30 cellular contexts compared by ENCODE assay signal in genomic region chr10:80277567-80278250, GRCh38. TPM values are rescaled to one million over a fixed set of nuclear protein-coding genes. Genes with fewer than 3 reads are reported as not detected.
A peak's percentile ranks its signal among the peaks of the same experiment; 100 is the strongest.
DNase-seq lines count a peak whose midpoint lies in the region; ATAC-seq, FAIRE-seq and TF ChIP-seq lines count a peak whose summit lies in the region.
"Had no signal": no experiment of that assay in that cellular context is flagged by ENCODE, and none has a peak within 500 bp of the region (broad histone marks: within the 10 kb centered on the region; RNA-seq: fewer than 3 reads in every experiment).

No MANE protein-coding gene starts in this region.

- H3K36me3 Mint-ChIP-seq in neural crest cell (ENCODE audit: low read depth), result no peaks in the 10 kb centered on the region
- H3K36me3 Mint-ChIP-seq: CD4-positive, alpha-beta memory T cell; natural killer cell treated with Interleukin-12 subunit alpha and Interleukin-12 subunit beta and Interleukin-15 and Interleukin-18, amount 100 ng/mL, for 72 hours had no signal

- DNase-seq in AG08396 (ENCODE audit: low spot score) (peak; percentile 0), cerebellar cortex (ENCODE audit: low spot score) (peak; percentile 95), left ventricle myocardium inferior (no peak), neural crest cell (ENCODE audit: low read depth, low spot score) (no peak), HTR-8/SVneo (ENCODE audit: insufficient read length, low spot score) (no peak), iPS-NIHi11 (ENCODE audit: low spot score) (no peak), HK-2 (ENCODE audit: unreplicated experiment) (no peak)
- DNase-seq: activated CD4-positive, alpha-beta T cell treated with anti-CD3 and anti-CD28 coated beads for 4 hours; activated naive CD4-positive, alpha-beta T cell treated with Interleukin-2 at 50 U/mL for 16 hours; CD4-positive, alpha-beta memory T cell; effector CD4-positive, alpha-beta T cell; MG63; NCI-H1105 treated with DMSO at 0.1 percent for 48 hours; NCI-H187 treated with DMSO at 0.1 percent for 48 hours; NCI-H2171; stimulated activated CD4-positive, alpha-beta T cell treated with anti-CD3 and anti-CD28 coated beads, Interleukin-1b, Interleukin-23, amount 100 ng/mL, for 48 hours; stimulated activated naive CD4-positive, alpha-beta T cell treated with Interleukin-2 at 50 U/mL for 16 hours; WERI-Rb-1 had no signal

- no peak for TF ChIP-seq POLR2A in GM18505 (IDR thresholded peaks at IDR 0.05; ENCODE audit: borderline replicate concordance, extremely low read depth, insufficient read depth, insufficient read length)

- no peak overlapping the region for H3K4me3 ChIP-seq in left ventricle myocardium inferior
- H3K4me3 ChIP-seq: lung, MG63, SJSA1 had no signal

- peaks cover 6% of the 10 kb centered on the region for H3K4me1 Mint-ChIP-seq in neural crest cell
- H3K4me1 Mint-ChIP-seq: B cell; CD4-positive, alpha-beta memory T cell had no signal

- H3K27me3 Mint-ChIP-seq in neural crest cell (ENCODE audit: low read depth), result no peaks in the 10 kb centered on the region
- H3K27me3 Mint-ChIP-seq: B cell; natural killer cell treated with Interleukin-12 subunit alpha and Interleukin-12 subunit beta and Interleukin-15 and Interleukin-18, amount 100 ng/mL, for 72 hours had no signal

- H3K9me3 Mint-ChIP-seq in neural crest cell, result no peaks in the 10 kb centered on the region
- H3K9me3 Mint-ChIP-seq: activated T-helper 1 cell treated with anti-CD3 and anti-CD28 coated beads, Interleukin-12 subunit alpha, Interleukin-12 subunit beta, Interleukin-2, Interleukin-4 antibody, amounts not matched to agents 30 ng/mL and 10 ng/mL and 1 ng/mL, durations not matched to agents 14 hours and 24 hours and 36 hours; CD4-positive, alpha-beta memory T cell; natural killer cell treated with Interleukin-12 subunit alpha and Interleukin-12 subunit beta and Interleukin-15 and Interleukin-18, amount 100 ng/mL, for 72 hours had no signal

- TF ChIP-seq CTCF in left ventricle myocardium inferior (IDR thresholded peaks at IDR 0.05; ENCODE audit: borderline replicate concordance), result no peak
- no peak for TF ChIP-seq CTCF in neural crest cell (conservative IDR thresholded peaks at IDR 0.05)

- ATAC-seq in GM18505 (IDR thresholded peaks at IDR 0.05; ENCODE audit: unreplicated experiment), result no peak
- ATAC-seq: natural killer cell treated with Interleukin-12 subunit alpha and Interleukin-12 subunit beta and Interleukin-15 and Interleukin-18, amount 100 ng/mL, for 72 hours had no signal

- H3K9me3 ChIP-seq in left ventricle myocardium inferior (replicated peaks), result no peaks in the 10 kb centered on the region
- H3K9me3 ChIP-seq: MG63, SJSA1 had no signal

- H3K36me3 ChIP-seq in left ventricle myocardium inferior, result no peaks in the 10 kb centered on the region
- H3K36me3 ChIP-seq: MG63, SJSA1, WERI-Rb-1 had no signal

- intact Hi-C loops in left ventricle myocardium inferior (cut with micrococcal nuclease), result no loop called here

- peak overlapping the region; percentile 38 for H3K27ac ChIP-seq in left ventricle myocardium inferior (replicated peaks)
- H3K27ac ChIP-seq: HL-60, KMS-11, SJSA1, WERI-Rb-1 had no signal

- peaks cover 16% of the 10 kb centered on the region for H3K4me1 ChIP-seq in left ventricle myocardium inferior
- H3K4me1 ChIP-seq: SJSA1 had no signal

- no peaks in the 10 kb centered on the region for H3K27me3 ChIP-seq in left ventricle myocardium inferior (ENCODE audit: low read depth)
- H3K27me3 ChIP-seq: MG63, SJSA1 had no signal

- H3K4me3 Mint-ChIP-seq in neural crest cell, result no peak overlapping the region
- H3K4me3 Mint-ChIP-seq: activated T-helper 1 cell treated with anti-CD3 and anti-CD28 coated beads, Interleukin-12 subunit alpha, Interleukin-12 subunit beta, Interleukin-2, Interleukin-4 antibody, amounts not matched to agents 30 ng/mL and 10 ng/mL and 1 ng/mL, durations not matched to agents 14 hours and 24 hours and 36 hours; B cell; CD4-positive, alpha-beta memory T cell; natural killer cell treated with Interleukin-12 subunit alpha and Interleukin-12 subunit beta and Interleukin-15 and Interleukin-18, amount 100 ng/mL, for 72 hours had no signal

- peak overlapping the region; percentile 31 for H3K27ac Mint-ChIP-seq in neural crest cell (ENCODE audit: unreplicated experiment)
- H3K27ac Mint-ChIP-seq: activated T-helper 1 cell treated with anti-CD3 and anti-CD28 coated beads, Interleukin-12 subunit alpha, Interleukin-12 subunit beta, Interleukin-2, Interleukin-4 antibody, amounts not matched to agents 30 ng/mL and 10 ng/mL and 1 ng/mL, durations not matched to agents 14 hours and 24 hours and 36 hours; B cell; natural killer cell treated with Interleukin-12 subunit alpha and Interleukin-12 subunit beta and Interleukin-15 and Interleukin-18, amount 100 ng/mL, for 72 hours had no signal

- FAIRE-seq in HTR-8/SVneo (lab: Jason Lieb, UNC), result no peak
- FAIRE-seq: H1, keratinocyte had no signal

RNA-seq across cellular contexts. Expression of gene MAT1A, which starts 11.7 kb away (rescaled TPM):
- total RNA-seq in left ventricle myocardium inferior (not detected), neural crest cell (0.11 TPM in 1 of 2 replicates, not detected in the other)
- total RNA-seq: A673; activated T-helper 1 cell treated with anti-CD3 and anti-CD28 coated beads, Interleukin-12 subunit alpha, Interleukin-12 subunit beta, Interleukin-2, Interleukin-4 antibody, amounts not matched to agents 30 ng/mL and 10 ng/mL and 1 ng/mL, durations not matched to agents 14 hours and 24 hours and 36 hours; B cell; CD4-positive, alpha-beta memory T cell; fibroblast of lung; natural killer cell treated with Interleukin-12 subunit alpha and Interleukin-12 subunit beta and Interleukin-15 and Interleukin-18, amount 100 ng/mL, for 72 hours; SJSA1 had no signal

Comparison
In these comparisons a context has a peak if more than half of its experiments do, and no peak if none do; other contexts are left out.
1. DNase-seq: peak in AG08396 (single experiment) and cerebellar cortex (single experiment); none in left ventricle myocardium inferior (single experiment), neural crest cell (single experiment), HTR-8/SVneo (single experiment), iPS-NIHi11 (single experiment) and HK-2 (single experiment).